1 cellular context compared by ENCODE assay signal in genomic region chr9:137229903-137230719, GRCh38.
TF ChIP-seq lines count a peak whose summit lies in the region.

No MANE protein-coding gene starts in this region.

TF ChIP-seq in HepG2, 621 proteins besides CTCF, POLR2A, EP300 and RAD21 (continues in another document):
- TF ChIP-seq KAT8 (CRISPR knock-in tag; IDR thresholded peaks at IDR 0.05) (peak; percentile 62), ZSCAN25 (CRISPR knock-in tag; IDR thresholded peaks at IDR 0.05) (peak; percentile 53; the same call in 1 of the 2 replicates), ZFP90 (CRISPR knock-in tag; IDR thresholded peaks at IDR 0.05; ENCODE audit: borderline replicate concordance) (0 out of 2 replicates have a peak, but pooled peaks have one; percentile 23), ATM (IDR thresholded peaks at IDR 0.05; ENCODE audit: borderline replicate concordance) (no peak), KLF12 (CRISPR knock-in tag; IDR thresholded peaks at IDR 0.05; ENCODE audit: borderline replicate concordance) (no peak; the same call in 1 of the 2 replicates), ZNF605 (CRISPR knock-in tag; IDR thresholded peaks at IDR 0.05) (no peak), GZF1 (CRISPR knock-in tag; IDR thresholded peaks at IDR 0.05) (no peak; the same call in 1 of the 2 replicates), ZKSCAN8 (CRISPR knock-in tag; IDR thresholded peaks at IDR 0.05; ENCODE audit: borderline replicate concordance) (no peak), ZNF780A (CRISPR knock-in tag; IDR thresholded peaks at IDR 0.05) (no peak), NFYB (CRISPR knock-in tag; IDR thresholded peaks at IDR 0.05) (no peak), ZNF607 (CRISPR knock-in tag; IDR thresholded peaks at IDR 0.05; ENCODE audit: borderline replicate concordance) (0 out of 2 replicates have a peak, but pooled peaks have one; percentile 60), PTBP1 (IDR thresholded peaks at IDR 0.05; ENCODE audit: low read depth, low read length, poor library complexity, severe bottlenecking) (no peak), BATF2 (CRISPR knock-in tag; IDR thresholded peaks at IDR 0.05) (no peak), ZFP36L2 (CRISPR knock-in tag; IDR thresholded peaks at IDR 0.05) (no peak), SETDB1 (CRISPR knock-in tag; IDR thresholded peaks at IDR 0.05; ENCODE audit: borderline replicate concordance) (no peak), HNRNPUL1 (IDR thresholded peaks at IDR 0.05; ENCODE audit: low read depth, low read length) (no peak), ZNF746 (CRISPR knock-in tag; IDR thresholded peaks at IDR 0.05) (peak; percentile 93), ZFY (CRISPR knock-in tag; IDR thresholded peaks at IDR 0.05) (peak; percentile 68), ZNF260 (CRISPR knock-in tag; IDR thresholded peaks at IDR 0.05; ENCODE audit: borderline replicate concordance, low read depth) (no peak), TBP (CRISPR knock-in tag; IDR thresholded peaks at IDR 0.05) (no peak), ZNF652 (CRISPR knock-in tag; IDR thresholded peaks at IDR 0.05; ENCODE audit: borderline replicate concordance, low read depth) (no peak), ZNF235 (CRISPR knock-in tag; IDR thresholded peaks at IDR 0.05; ENCODE audit: borderline replicate concordance) (no peak), KDM5A (IDR thresholded peaks at IDR 0.05; ENCODE audit: borderline replicate concordance, low read length) (no peak), ZSCAN22 (CRISPR knock-in tag; IDR thresholded peaks at IDR 0.05) (no peak), GPN1 (CRISPR knock-in tag; IDR thresholded peaks at IDR 0.05; ENCODE audit: borderline replicate concordance) (no peak), JARID2 (CRISPR knock-in tag; IDR thresholded peaks at IDR 0.05; ENCODE audit: insufficient replicate concordance) (no peak), SMARCE1 (IDR thresholded peaks at IDR 0.05; ENCODE audit: borderline replicate concordance) (no peak), ARHGAP35 (CRISPR knock-in tag; IDR thresholded peaks at IDR 0.05; ENCODE audit: borderline replicate concordance) (0 out of 2 replicates have a peak, but pooled peaks have one; percentile 58), HES4 (CRISPR knock-in tag; IDR thresholded peaks at IDR 0.05; ENCODE audit: borderline replicate concordance) (no peak), EED (CRISPR knock-in tag; IDR thresholded peaks at IDR 0.05) (no peak), STAG1 (CRISPR knock-in tag; IDR thresholded peaks at IDR 0.05) (no peak), DMAP1 (CRISPR knock-in tag; IDR thresholded peaks at IDR 0.05) (no peak), ZNF10 (CRISPR knock-in tag; IDR thresholded peaks at IDR 0.05; ENCODE audit: borderline replicate concordance, low read depth) (no peak), MTA1 (CRISPR knock-in tag; IDR thresholded peaks at IDR 0.05; ENCODE audit: borderline replicate concordance) (peak; percentile 78; the same call in 1 of the 2 replicates), RXRA (CRISPR knock-in tag; IDR thresholded peaks at IDR 0.05) (peak; percentile 83), ZNF670 (CRISPR knock-in tag; IDR thresholded peaks at IDR 0.05; ENCODE audit: borderline replicate concordance) (peak; percentile 90), ZNF3 (CRISPR knock-in tag; IDR thresholded peaks at IDR 0.05) (no peak), ZNF382 (CRISPR knock-in tag; IDR thresholded peaks at IDR 0.05; ENCODE audit: borderline replicate concordance) (no peak), REL (CRISPR knock-in tag; conservative IDR thresholded peaks at IDR 0.05) (no peak; the same call in 1 of the 2 replicates), JUNB (CRISPR knock-in tag; IDR thresholded peaks at IDR 0.05; ENCODE audit: borderline replicate concordance) (no peak), HDAC6 (IDR thresholded peaks at IDR 0.05; ENCODE audit: low read depth, low read length) (no peak), ZEB1 (IDR thresholded peaks at IDR 0.05; ENCODE audit: insufficient replicate concordance, low read depth) (no peak), FOXK1 (CRISPR knock-in tag; IDR thresholded peaks at IDR 0.05; ENCODE audit: borderline replicate concordance, low read depth) (no peak), ZNF225 (CRISPR knock-in tag; IDR thresholded peaks at IDR 0.05) (no peak), BRD4 (CRISPR knock-in tag; IDR thresholded peaks at IDR 0.05) (no peak), JUN (CRISPR knock-in tag; IDR thresholded peaks at IDR 0.05) (no peak), CHCHD3 (CRISPR knock-in tag; IDR thresholded peaks at IDR 0.05) (0 out of 2 replicates have a peak, but pooled peaks have one; percentile 45), DRAP1 (CRISPR knock-in tag; IDR thresholded peaks at IDR 0.05) (peak; percentile 35; the same call in 1 of the 2 replicates), GFI1 (CRISPR knock-in tag; IDR thresholded peaks at IDR 0.05; ENCODE audit: borderline replicate concordance) (no peak; the same call in 1 of the 2 replicates), SRSF9 (IDR thresholded peaks at IDR 0.05; ENCODE audit: borderline replicate concordance, insufficient read depth, low read depth, low read length, poor library complexity, severe bottlenecking) (no peak), RORA (CRISPR knock-in tag; IDR thresholded peaks at IDR 0.05) (no peak), SP4 (CRISPR knock-in tag; IDR thresholded peaks at IDR 0.05) (peak; percentile 57; the same call in 1 of the 2 replicates), CBFB (CRISPR knock-in tag; IDR thresholded peaks at IDR 0.05) (no peak), HOXD1 (CRISPR knock-in tag; IDR thresholded peaks at IDR 0.05) (no peak), ZFP82 (CRISPR knock-in tag; IDR thresholded peaks at IDR 0.05; ENCODE audit: borderline replicate concordance) (peak; percentile 96), MAF1 (CRISPR knock-in tag; IDR thresholded peaks at IDR 0.05; ENCODE audit: borderline replicate concordance) (no peak), RNF219 (CRISPR knock-in tag; IDR thresholded peaks at IDR 0.05) (no peak), RXRB (CRISPR knock-in tag; IDR thresholded peaks at IDR 0.05; ENCODE audit: borderline replicate concordance) (peak; percentile 7; the same call in 1 of the 2 replicates), CBX1 (IDR thresholded peaks at IDR 0.05; ENCODE audit: low read depth) (no peak), ZNF431 (CRISPR knock-in tag; IDR thresholded peaks at IDR 0.05; ENCODE audit: borderline replicate concordance, low read depth) (no peak), ZNF34 (CRISPR knock-in tag; IDR thresholded peaks at IDR 0.05; ENCODE audit: borderline replicate concordance) (peak; percentile 72; the same call in 1 of the 2 replicates), ATF1 (CRISPR knock-in tag; IDR thresholded peaks at IDR 0.05) (no peak), MYC (CRISPR knock-in tag; IDR thresholded peaks at IDR 0.05; ENCODE audit: borderline replicate concordance) (no peak), ZNF451 (CRISPR knock-in tag; IDR thresholded peaks at IDR 0.05) (peak; percentile 63; the same call in 1 of the 2 replicates), RELA (CRISPR knock-in tag; IDR thresholded peaks at IDR 0.05) (0 out of 2 replicates have a peak, but pooled peaks have one; percentile 33), SMC3 (IDR thresholded peaks at IDR 0.05; ENCODE audit: low read length) (no peak), ZNF619 (CRISPR knock-in tag; IDR thresholded peaks at IDR 0.05) (peak; percentile 71; the same call in 1 of the 2 replicates), HNRNPLL (IDR thresholded peaks at IDR 0.05; ENCODE audit: low read depth, low read length, poor library complexity, severe bottlenecking) (peak; percentile 29), ZNF367 (CRISPR knock-in tag; IDR thresholded peaks at IDR 0.05; ENCODE audit: borderline replicate concordance) (0 out of 2 replicates have a peak, but pooled peaks have one; percentile 43), KLF6 (CRISPR knock-in tag; IDR thresholded peaks at IDR 0.05) (no peak), ZBTB7B (CRISPR knock-in tag; IDR thresholded peaks at IDR 0.05) (peak; percentile 26; the same call in 1 of the 2 replicates)
- TF ChIP-seq, protein P1, sequence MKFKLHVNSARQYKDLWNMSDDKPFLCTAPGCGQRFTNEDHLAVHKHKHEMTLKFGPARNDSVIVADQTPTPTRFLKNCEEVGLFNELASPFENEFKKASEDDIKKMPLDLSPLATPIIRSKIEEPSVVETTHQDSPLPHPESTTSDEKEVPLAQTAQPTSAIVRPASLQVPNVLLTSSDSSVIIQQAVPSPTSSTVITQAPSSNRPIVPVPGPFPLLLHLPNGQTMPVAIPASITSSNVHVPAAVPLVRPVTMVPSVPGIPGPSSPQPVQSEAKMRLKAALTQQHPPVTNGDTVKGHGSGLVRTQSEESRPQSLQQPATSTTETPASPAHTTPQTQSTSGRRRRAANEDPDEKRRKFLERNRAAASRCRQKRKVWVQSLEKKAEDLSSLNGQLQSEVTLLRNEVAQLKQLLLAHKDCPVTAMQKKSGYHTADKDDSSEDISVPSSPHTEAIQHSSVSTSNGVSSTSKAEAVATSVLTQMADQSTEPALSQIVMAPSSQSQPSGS (CRISPR knock-in tag; IDR thresholded peaks at IDR 0.05), result no peak; the same call in 1 of the 2 replicates
- TF ChIP-seq, protein P2, sequence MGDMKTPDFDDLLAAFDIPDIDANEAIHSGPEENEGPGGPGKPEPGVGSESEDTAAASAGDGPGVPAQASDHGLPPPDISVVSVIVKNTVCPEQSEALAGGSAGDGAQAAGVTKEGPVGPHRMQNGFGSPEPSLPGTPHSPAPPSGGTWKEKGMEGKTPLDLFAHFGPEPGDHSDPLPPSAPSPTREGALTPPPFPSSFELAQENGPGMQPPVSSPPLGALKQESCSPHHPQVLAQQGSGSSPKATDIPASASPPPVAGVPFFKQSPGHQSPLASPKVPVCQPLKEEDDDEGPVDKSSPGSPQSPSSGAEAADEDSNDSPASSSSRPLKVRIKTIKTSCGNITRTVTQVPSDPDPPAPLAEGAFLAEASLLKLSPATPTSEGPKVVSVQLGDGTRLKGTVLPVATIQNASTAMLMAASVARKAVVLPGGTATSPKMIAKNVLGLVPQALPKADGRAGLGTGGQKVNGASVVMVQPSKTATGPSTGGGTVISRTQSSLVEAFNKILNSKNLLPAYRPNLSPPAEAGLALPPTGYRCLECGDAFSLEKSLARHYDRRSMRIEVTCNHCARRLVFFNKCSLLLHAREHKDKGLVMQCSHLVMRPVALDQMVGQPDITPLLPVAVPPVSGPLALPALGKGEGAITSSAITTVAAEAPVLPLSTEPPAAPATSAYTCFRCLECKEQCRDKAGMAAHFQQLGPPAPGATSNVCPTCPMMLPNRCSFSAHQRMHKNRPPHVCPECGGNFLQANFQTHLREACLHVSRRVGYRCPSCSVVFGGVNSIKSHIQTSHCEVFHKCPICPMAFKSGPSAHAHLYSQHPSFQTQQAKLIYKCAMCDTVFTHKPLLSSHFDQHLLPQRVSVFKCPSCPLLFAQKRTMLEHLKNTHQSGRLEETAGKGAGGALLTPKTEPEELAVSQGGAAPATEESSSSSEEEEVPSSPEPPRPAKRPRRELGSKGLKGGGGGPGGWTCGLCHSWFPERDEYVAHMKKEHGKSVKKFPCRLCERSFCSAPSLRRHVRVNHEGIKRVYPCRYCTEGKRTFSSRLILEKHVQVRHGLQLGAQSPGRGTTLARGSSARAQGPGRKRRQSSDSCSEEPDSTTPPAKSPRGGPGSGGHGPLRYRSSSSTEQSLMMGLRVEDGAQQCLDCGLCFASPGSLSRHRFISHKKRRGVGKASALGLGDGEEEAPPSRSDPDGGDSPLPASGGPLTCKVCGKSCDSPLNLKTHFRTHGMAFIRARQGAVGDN (CRISPR knock-in tag; IDR thresholded peaks at IDR 0.05), result peak; percentile 92
- TF ChIP-seq, protein P3, sequence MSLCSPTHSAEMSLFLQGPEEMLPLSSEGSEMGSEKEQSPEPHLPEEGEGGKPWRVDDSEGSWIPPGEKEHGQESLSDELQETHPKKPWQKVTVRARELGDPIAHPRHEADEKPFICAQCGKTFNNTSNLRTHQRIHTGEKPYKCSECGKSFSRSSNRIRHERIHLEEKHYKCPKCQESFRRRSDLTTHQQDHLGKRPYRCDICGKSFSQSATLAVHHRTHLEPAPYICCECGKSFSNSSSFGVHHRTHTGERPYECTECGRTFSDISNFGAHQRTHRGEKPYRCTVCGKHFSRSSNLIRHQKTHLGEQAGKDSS (CRISPR knock-in tag; IDR thresholded peaks at IDR 0.05; ENCODE audit: borderline replicate concordance, low read depth), result no peak
